In genomic region chr18:2967820-2968219, GRCh38 we compare ENCODE assay signal across 13 cellular contexts. TPM values are rescaled to one million over a fixed set of nuclear protein-coding genes. Genes with fewer than 3 reads are reported as not detected.
A peak's percentile ranks its signal among the peaks of the same experiment; 100 is the strongest.
DNase-seq lines count a peak whose midpoint lies in the region; ATAC-seq and TF ChIP-seq lines count a peak whose summit lies in the region.
"Had no signal": no experiment of that assay in that cellular context is flagged by ENCODE, and none has a peak within 500 bp of the region (broad histone marks: within the 10 kb centered on the region; RNA-seq: fewer than 3 reads in every experiment).

No MANE protein-coding gene starts in this region.

- H3K27ac Mint-ChIP-seq in activated naive CD4-positive, alpha-beta T cell treated with anti-CD3 and anti-CD28 coated beads, Interleukin-2, amount 50 U/mL, for 24 hours: peak overlapping the region; percentile 95
- peak overlapping the region; percentile 11 for H3K27ac Mint-ChIP-seq in activated T-helper 1 cell treated with anti-CD3 and anti-CD28 coated beads, Interleukin-12 subunit alpha, Interleukin-12 subunit beta, Interleukin-2, Interleukin-4 antibody, amounts not matched to agents 30 ng/mL and 10 ng/mL and 1 ng/mL, durations not matched to agents 14 hours and 24 hours and 36 hours

- H3K4me3 ChIP-seq in lower lobe of right lung: peak overlapping the region; percentile 22
- no peak overlapping the region for H3K4me3 ChIP-seq in tibial nerve
- H3K4me3 ChIP-seq: left ventricle myocardium inferior had no signal

- 77 to 86% methylated on average over 8 of the region's 8 CpGs for WGBS in tibial nerve, 2 donors

- peak overlapping the region; percentile 57 for H3K27ac ChIP-seq in lower lobe of right lung
- peak overlapping the region in 3 of 4 donors; percentile 31 to 70 (median 68) for H3K27ac ChIP-seq in tibial nerve
- H3K27ac ChIP-seq: left ventricle myocardium inferior, VCaP had no signal

- TF ChIP-seq CTCF in lower lobe of right lung (IDR thresholded peaks at IDR 0.05): no peak
- TF ChIP-seq CTCF in tibial nerve (IDR thresholded peaks at IDR 0.05): no peak

- H3K9me3 Mint-ChIP-seq in activated naive CD4-positive, alpha-beta T cell treated with anti-CD3 and anti-CD28 coated beads, Interleukin-2, amount 50 U/mL, for 24 hours: peaks cover 4% of the 10 kb centered on the region
- H3K9me3 Mint-ChIP-seq in activated T-helper 1 cell treated with anti-CD3 and anti-CD28 coated beads, Interleukin-12 subunit alpha, Interleukin-12 subunit beta, Interleukin-2, Interleukin-4 antibody, amounts not matched to agents 30 ng/mL and 10 ng/mL and 1 ng/mL, durations not matched to agents 14 hours and 24 hours and 36 hours: no peaks in the 10 kb centered on the region

- H3K4me1 ChIP-seq in lower lobe of right lung (peaks cover 68% of the 10 kb centered on the region), tibial nerve (peaks cover 0 to 50% (median 29%) of the 10 kb centered on the region in 4 donors)

- intact Hi-C loops in activated T-helper 1 cell treated with anti-CD3 and anti-CD28 coated beads, Interleukin-12 subunit alpha, Interleukin-12 subunit beta, Interleukin-2, Interleukin-4 antibody, amounts not matched to agents 30 ng/mL and 10 ng/mL and 1 ng/mL, durations not matched to agents 14 hours and 24 hours and 36 hours (cut with micrococcal nuclease): no loop called here
- intact Hi-C loops in lower lobe of right lung (cut with DNase I): no loop called here

- H3K27me3 ChIP-seq in lower lobe of right lung (ENCODE audit: low read depth) (no peaks in the 10 kb centered on the region), tibial nerve (no peaks in the 10 kb centered on the region)

- H3K4me1 Mint-ChIP-seq in activated naive CD4-positive, alpha-beta T cell treated with anti-CD3 and anti-CD28 coated beads, Interleukin-2, amount 50 U/mL, for 24 hours: peaks cover 95% of the 10 kb centered on the region
- peaks cover 85% of the 10 kb centered on the region for H3K4me1 Mint-ChIP-seq in activated T-helper 1 cell treated with anti-CD3 and anti-CD28 coated beads, Interleukin-12 subunit alpha, Interleukin-12 subunit beta, Interleukin-2, Interleukin-4 antibody, amounts not matched to agents 30 ng/mL and 10 ng/mL and 1 ng/mL, durations not matched to agents 14 hours and 24 hours and 36 hours (ENCODE audit: low read depth)

- H3K27me3 Mint-ChIP-seq in activated naive CD4-positive, alpha-beta T cell treated with anti-CD3 and anti-CD28 coated beads, Interleukin-2, amount 50 U/mL, for 24 hours: no peaks in the 10 kb centered on the region
- H3K27me3 Mint-ChIP-seq in activated T-helper 1 cell treated with anti-CD3 and anti-CD28 coated beads, Interleukin-12 subunit alpha, Interleukin-12 subunit beta, Interleukin-2, Interleukin-4 antibody, amounts not matched to agents 30 ng/mL and 10 ng/mL and 1 ng/mL, durations not matched to agents 14 hours and 24 hours and 36 hours (ENCODE audit: insufficient read depth): no peaks in the 10 kb centered on the region

- no peaks in the 10 kb centered on the region for H3K9me3 ChIP-seq in lower lobe of right lung
- no peaks in the 10 kb centered on the region for H3K9me3 ChIP-seq in tibial nerve
- H3K9me3 ChIP-seq: left ventricle myocardium inferior had no signal

- TF ChIP-seq POLR2A in tibial nerve (IDR thresholded peaks at IDR 0.05): no peak

- TF ChIP-seq EP300 in tibial nerve (IDR thresholded peaks at IDR 0.05): no peak

- H3K4me3 Mint-ChIP-seq in activated naive CD4-positive, alpha-beta T cell treated with anti-CD3 and anti-CD28 coated beads, Interleukin-2, amount 50 U/mL, for 24 hours: peak overlapping the region; percentile 45
- H3K4me3 Mint-ChIP-seq in activated T-helper 1 cell treated with anti-CD3 and anti-CD28 coated beads, Interleukin-12 subunit alpha, Interleukin-12 subunit beta, Interleukin-2, Interleukin-4 antibody, amounts not matched to agents 30 ng/mL and 10 ng/mL and 1 ng/mL, durations not matched to agents 14 hours and 24 hours and 36 hours: no peak overlapping the region

- peaks cover 10% of the 10 kb centered on the region for H3K36me3 Mint-ChIP-seq in activated naive CD4-positive, alpha-beta T cell treated with anti-CD3 and anti-CD28 coated beads, Interleukin-2, amount 50 U/mL, for 24 hours
- H3K36me3 Mint-ChIP-seq in activated T-helper 1 cell treated with anti-CD3 and anti-CD28 coated beads, Interleukin-12 subunit alpha, Interleukin-12 subunit beta, Interleukin-2, Interleukin-4 antibody, amounts not matched to agents 30 ng/mL and 10 ng/mL and 1 ng/mL, durations not matched to agents 14 hours and 24 hours and 36 hours (ENCODE audit: low read depth): peaks cover 38% of the 10 kb centered on the region

- DNase-seq in activated naive CD4-positive, alpha-beta T cell treated with Interleukin-2 at 50 U/mL for 16 hours: no peak
- DNase-seq in activated T-helper 1 cell treated with anti-CD3 and anti-CD28 coated beads, Interleukin-12 subunit alpha, Interleukin-12 subunit beta, Interleukin-2, Interleukin-4 antibody, amounts not matched to agents 30 ng/mL and 10 ng/mL and 1 ng/mL, durations not matched to agents 14 hours and 24 hours and 36 hours (ENCODE audit: low spot score): no peak
- no peak for DNase-seq in lower lobe of right lung
- DNase-seq in tibial nerve (ENCODE audit: low spot score in 2 of 2): no peak
- DNase-seq: foreskin melanocyte, left ventricle myocardium inferior, NCI-H1105 treated with DMSO at 0.1 percent for 48 hours, NCI-H510A had no signal

- H3K36me3 ChIP-seq in lower lobe of right lung (no peaks in the 10 kb centered on the region), tibial nerve (no peaks in the 10 kb centered on the region)
- H3K36me3 ChIP-seq: left ventricle myocardium inferior had no signal

- ATAC-seq in lower lobe of right lung: peak in 1 of 2 donors; percentile 11
- no peak for ATAC-seq in GM21723 (IDR thresholded peaks at IDR 0.05; ENCODE audit: unreplicated experiment)
- ATAC-seq in GM21423 (IDR thresholded peaks at IDR 0.05; ENCODE audit: unreplicated experiment): no peak
- no peak for ATAC-seq in GM21576 (IDR thresholded peaks at IDR 0.05; ENCODE audit: unreplicated experiment)

RNA-seq across cellular contexts. Expression of gene LPIN2, which starts 45.1 kb away (rescaled TPM):
- total RNA-seq in activated T-helper 1 cell treated with anti-CD3 and anti-CD28 coated beads, Interleukin-12 subunit alpha, Interleukin-12 subunit beta, Interleukin-2, Interleukin-4 antibody, amounts not matched to agents 30 ng/mL and 10 ng/mL and 1 ng/mL, durations not matched to agents 14 hours and 24 hours and 36 hours: 86.6 and 91.8 TPM in 2 replicates
- total RNA-seq in lower lobe of right lung (51.1 TPM), tibial nerve (10 to 100 TPM; 22.7 to 29.3 (median 25.8) TPM)
